Comparison of ENCODE assay signal across 16 cellular contexts in the genomic region with DNA sequence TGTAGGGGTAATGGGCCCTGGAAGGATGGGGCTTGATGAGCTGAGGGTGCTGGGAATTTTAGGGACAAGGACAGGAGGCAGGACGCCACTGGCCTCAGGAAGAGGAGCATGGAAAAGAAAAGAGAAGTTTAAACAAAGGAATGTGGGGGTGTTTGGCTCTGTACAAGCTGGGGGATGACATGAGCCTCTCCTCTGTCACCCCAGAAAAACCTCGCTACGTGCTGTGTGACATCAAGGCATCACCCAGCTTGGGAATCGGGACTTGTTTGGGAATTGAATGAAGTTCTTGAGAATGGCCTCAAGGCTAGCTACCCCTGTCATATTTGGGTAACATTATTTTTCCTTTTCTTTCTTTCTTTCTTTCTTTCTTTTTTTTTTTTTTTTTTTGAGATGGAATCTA. TPM values are rescaled to one million over a fixed set of nuclear protein-coding genes. Genes with fewer than 3 reads are reported as not detected.
DNase-seq lines count a peak whose midpoint lies in the region; ATAC-seq, FAIRE-seq and TF ChIP-seq lines count a peak whose summit lies in the region.
"Had no signal": no experiment of that assay in that cellular context is flagged by ENCODE, and none has a peak within 500 bp of the region (broad histone marks: within the 10 kb centered on the region; RNA-seq: fewer than 3 reads in every experiment).

No MANE protein-coding gene starts in this region.

- no peak for TF ChIP-seq EP300 in K562 (IDR thresholded peaks at IDR 0.05; ENCODE audit: low read length)

- no peak overlapping the region for H2AFZ ChIP-seq in K562 (ENCODE audit: low read depth, low read length)
- no peak overlapping the region for H2AFZ ChIP-seq in osteoblast (ENCODE audit: low read length)
- H2AFZ ChIP-seq: GM23248 had no signal

- TF ChIP-seq CTCF in HEK293 (tag by site-specific recombination; IDR thresholded peaks at IDR 0.05): no peak
- no peak for TF ChIP-seq CTCF in K562 (IDR thresholded peaks at IDR 0.05 in 2 of 3, conservative IDR thresholded peaks at IDR 0.05 in 1 of 3; ENCODE audit: insufficient read depth in 2 of 3, low read depth in 1 of 3, low read length in 3 of 3)
- TF ChIP-seq CTCF in osteoblast (IDR thresholded peaks at IDR 0.05; ENCODE audit: extremely low read depth, low read depth, low read length): no peak

- TF ChIP-seq RAD21 in K562 (CRISPR knock-in tag; conservative IDR thresholded peaks at IDR 0.05 in 1 of 2, IDR thresholded peaks at IDR 0.05 in 1 of 2): no peak

- ATAC-seq in K562: no peak
- no peak for ATAC-seq in left ventricle myocardium superior

- H4K20me1 ChIP-seq in K562 (replicated peaks; ENCODE audit: control insufficient read depth, insufficient read depth, low read length) (no peaks in the 10 kb centered on the region), osteoblast (ENCODE audit: insufficient read depth, low read length) (no peaks in the 10 kb centered on the region)

- H3K4me3 Mint-ChIP-seq in activated T-helper 1 cell treated with anti-CD3 and anti-CD28 coated beads, Interleukin-12 subunit alpha, Interleukin-12 subunit beta, Interleukin-2, Interleukin-4 antibody, amounts not matched to agents 30 ng/mL and 10 ng/mL and 1 ng/mL, durations not matched to agents 14 hours and 24 hours and 36 hours: no peak overlapping the region
- H3K4me3 Mint-ChIP-seq: CD4-positive, alpha-beta memory T cell had no signal

- H3K79me2 ChIP-seq in K562 (ENCODE audit: control insufficient read depth, insufficient read depth, low read length): no peaks in the 10 kb centered on the region
- no peaks in the 10 kb centered on the region for H3K79me2 ChIP-seq in osteoblast (ENCODE audit: insufficient read depth, low read length)

- TF ChIP-seq POLR2A in K562 (conservative IDR thresholded peaks at IDR 0.05): no peak

- H3K36me3 Mint-ChIP-seq in activated T-helper 1 cell treated with anti-CD3 and anti-CD28 coated beads, Interleukin-12 subunit alpha, Interleukin-12 subunit beta, Interleukin-2, Interleukin-4 antibody, amounts not matched to agents 30 ng/mL and 10 ng/mL and 1 ng/mL, durations not matched to agents 14 hours and 24 hours and 36 hours (ENCODE audit: low read depth): no peaks in the 10 kb centered on the region
- H3K36me3 Mint-ChIP-seq: CD4-positive, alpha-beta memory T cell had no signal

- H3K36me3 ChIP-seq in HEK293 (ENCODE audit: control insufficient read depth in 2 of 2, insufficient read depth in 1 of 2, low read length in 2 of 2) (no peaks in the 10 kb centered on the region), K562 (ENCODE audit: control insufficient read depth, insufficient read depth, low read length) (no peaks in the 10 kb centered on the region), osteoblast (ENCODE audit: insufficient read depth, low read length) (no peaks in the 10 kb centered on the region)
- H3K36me3 ChIP-seq: HAP-1 had no signal

- H3K4me2 ChIP-seq in K562 (ENCODE audit: insufficient read depth, low read length) (no peak overlapping the region), osteoblast (ENCODE audit: insufficient read depth, low read length) (no peak overlapping the region)

- in situ Hi-C loops in K562 (cut with MboI): no loop called here

- CTCF ChIA-PET in HEK293 (lab: Yijun Ruan, JAX): interaction anchor here (1.8 kb wide), 1 partner anchor 77 kb away, joined by 7 read pairs; no protein-coding TSS in a partner anchor
- CTCF ChIA-PET in K562 (lab: Yijun Ruan, JAX; ENCODE audit: low intra/inter-chr PET ratio): no interaction called here

- no peaks in the 10 kb centered on the region for H3K4me1 Mint-ChIP-seq in activated T-helper 1 cell treated with anti-CD3 and anti-CD28 coated beads, Interleukin-12 subunit alpha, Interleukin-12 subunit beta, Interleukin-2, Interleukin-4 antibody, amounts not matched to agents 30 ng/mL and 10 ng/mL and 1 ng/mL, durations not matched to agents 14 hours and 24 hours and 36 hours (ENCODE audit: low read depth)

- peaks cover 20% of the 10 kb centered on the region for H3K27me3 Mint-ChIP-seq in activated T-helper 1 cell treated with anti-CD3 and anti-CD28 coated beads, Interleukin-12 subunit alpha, Interleukin-12 subunit beta, Interleukin-2, Interleukin-4 antibody, amounts not matched to agents 30 ng/mL and 10 ng/mL and 1 ng/mL, durations not matched to agents 14 hours and 24 hours and 36 hours (ENCODE audit: insufficient read depth)

- FAIRE-seq in K562 (lab: Jason Lieb, UNC): no peak
- FAIRE-seq: G401.6, GM12892, H54 had no signal

- no TSS peak for BruUV-seq in K562 (replicated peaks; lab: Mats Ljungman, UMichigan)

- POLR2A ChIA-PET in HEK293 (lab: Yijun Ruan, JAX) (interaction anchor here (0.6 to 0.7 kb wide), 3 partner anchors 72 to 344 kb away, joined by 3 to 5 read pairs (median 3); no protein-coding TSS in a partner anchor), K562 (lab: Yijun Ruan, JAX) (interaction anchor here (0.6 to 0.7 kb wide), 2 partner anchors 8 to 75 kb away, joined by 3 read pairs; no protein-coding TSS in a partner anchor)

- H3K9ac ChIP-seq in K562 (ENCODE audit: insufficient read depth in 1 of 2, low read depth in 2 of 2, low read length in 2 of 2): no peak overlapping the region
- H3K9ac ChIP-seq: GM23248 had no signal

- no peak overlapping the region for H3K4me3 ChIP-seq in HEK293 (ENCODE audit: low read depth, low read length)
- no peak overlapping the region for H3K4me3 ChIP-seq in K562
- no peak overlapping the region for H3K4me3 ChIP-seq in osteoblast (ENCODE audit: insufficient read depth, low read length)
- H3K4me3 ChIP-seq: GM23248, HAP-1 had no signal

- no peaks in the 10 kb centered on the region for H3K9me1 ChIP-seq in K562 (ENCODE audit: control insufficient read depth, insufficient read depth, low read length)

- H3K9me3 ChIP-seq in HEK293 (ENCODE audit: control insufficient read depth, insufficient read depth, low read depth, low read length) (no peaks in the 10 kb centered on the region), K562 (replicated peaks; ENCODE audit: control insufficient read depth, insufficient read depth, low read depth, low read length) (no peaks in the 10 kb centered on the region), osteoblast (ENCODE audit: low read depth, low read length) (no peaks in the 10 kb centered on the region)
- H3K9me3 ChIP-seq: HAP-1 had no signal

- H3K9me3 Mint-ChIP-seq in activated T-helper 1 cell treated with anti-CD3 and anti-CD28 coated beads, Interleukin-12 subunit alpha, Interleukin-12 subunit beta, Interleukin-2, Interleukin-4 antibody, amounts not matched to agents 30 ng/mL and 10 ng/mL and 1 ng/mL, durations not matched to agents 14 hours and 24 hours and 36 hours: no peaks in the 10 kb centered on the region
- H3K9me3 Mint-ChIP-seq: CD4-positive, alpha-beta memory T cell had no signal

- H3K4me1 ChIP-seq in HEK293 (ENCODE audit: control insufficient read depth, insufficient read depth, low read length): no peaks in the 10 kb centered on the region
- peaks cover 0 to 15% of the 10 kb centered on the region in 2 experiments; a peak in 3 of 5 replicates for H3K4me1 ChIP-seq in K562 (replicated peaks in 1 of 2; ENCODE audit: control insufficient read depth in 2 of 2, insufficient read depth in 2 of 2, low read length in 2 of 2)
- H3K4me1 ChIP-seq in osteoblast (ENCODE audit: insufficient read depth, low read length): no peaks in the 10 kb centered on the region
- H3K4me1 ChIP-seq: HAP-1 had no signal

- no peak overlapping the region for H3K27ac Mint-ChIP-seq in activated T-helper 1 cell treated with anti-CD3 and anti-CD28 coated beads, Interleukin-12 subunit alpha, Interleukin-12 subunit beta, Interleukin-2, Interleukin-4 antibody, amounts not matched to agents 30 ng/mL and 10 ng/mL and 1 ng/mL, durations not matched to agents 14 hours and 24 hours and 36 hours
- H3K27ac Mint-ChIP-seq: CD4-positive, alpha-beta memory T cell had no signal

- intact Hi-C loops in K562 (cut with micrococcal nuclease) (no loop called here), left ventricle myocardium superior (cut with micrococcal nuclease) (no loop called here)
- intact Hi-C loops in activated T-helper 1 cell treated with anti-CD3 and anti-CD28 coated beads, Interleukin-12 subunit alpha, Interleukin-12 subunit beta, Interleukin-2, Interleukin-4 antibody, amounts not matched to agents 30 ng/mL and 10 ng/mL and 1 ng/mL, durations not matched to agents 14 hours and 24 hours and 36 hours (cut with micrococcal nuclease): no loop called here

- H3K27me3 ChIP-seq in K562 (ENCODE audit: control insufficient read depth in 2 of 2, insufficient read depth in 2 of 2, low read length in 2 of 2) (peaks cover 27 to 74% of the 10 kb centered on the region in 2 experiments; a peak in 4 of 5 replicates), osteoblast (ENCODE audit: insufficient read depth, low read length) (peaks cover 14% of the 10 kb centered on the region)

- WGBS in K562 (ENCODE audit: insufficient coverage, low coverage, missing lambda C conversion rate): 14% methylated on average over 4 of the region's 4 CpGs

- DNase-seq in K562 (ENCODE audit: extremely low read depth in 1 of 4, low spot score in 3 of 4) (no peak), osteoblast (ENCODE audit: insufficient read length, low spot score, missing footprints) (peak; percentile 35), left ventricle myocardium superior (no peak), DMS53 (lab: John Stamatoyannopoulos, UW) (no peak)
- no peak for DNase-seq in activated T-helper 1 cell treated with anti-CD3 and anti-CD28 coated beads, Interleukin-12 subunit alpha, Interleukin-12 subunit beta, Interleukin-2, Interleukin-4 antibody, amounts not matched to agents 30 ng/mL and 10 ng/mL and 1 ng/mL, durations not matched to agents 14 hours and 24 hours and 36 hours (ENCODE audit: low spot score)
- DNase-seq: C1 segment of cervical spinal cord; Calu3; CD4-positive, alpha-beta memory T cell; COR-L47; DND-41; GM23248 had no signal

- no peak overlapping the region for H3K27ac ChIP-seq in HEK293 (ENCODE audit: extremely low read depth, low read depth, low read length)
- no peak overlapping the region for H3K27ac ChIP-seq in K562 (ENCODE audit: extremely low read depth, low read depth, low read length)
- H3K27ac ChIP-seq in osteoblast (ENCODE audit: low read depth, low read length): no peak overlapping the region
- H3K27ac ChIP-seq: GM23248 had no signal

RNA-seq across cellular contexts. Expression of a gene that starts 47.7 kb away (rescaled TPM):
- 7.2 and 18.6 TPM in 2 replicates for total RNA-seq in K562 (2011; cell fraction: chromatin; rRNA removed; ENCODE audit: low replicate concordance)
- total RNA-seq in K562 (2011; cell fraction: nucleolus; rRNA removed): 37.0 and 39.4 TPM in 2 replicates
- 25.3 and 28.7 TPM in 2 replicates for total RNA-seq in K562 (2011; cell fraction: nucleoplasm; rRNA removed)
- 138 and 216 TPM in 2 replicates for total RNA-seq in K562 (2014; rRNA removed)
- 16.0 and 27.1 TPM in 2 replicates for total RNA-seq in K562 (2014; rRNA removed; fragmentation: Illumina TruSeq; extraction: Trizol)
- 180 TPM in 2 replicates for total RNA-seq in K562 (2015; rRNA removed; fragmentation: Illumina TruSeq; extraction: Trizol)
- 522 and 565 TPM in 2 replicates for total RNA-seq in K562 (2021)
- 44.8 and 88.9 TPM in 2 replicates for polyA plus RNA-seq in K562 (2011; rRNA removed)
- polyA plus RNA-seq in K562 (2011; cell fraction: cytosol; rRNA removed): 114 and 636 TPM in 2 replicates
- 55.5 and 127 TPM in 2 replicates for polyA plus RNA-seq in K562 (2011; cell fraction: nucleus; rRNA removed)
- 343 and 551 TPM in 2 replicates for polyA plus RNA-seq in K562 (2012)
- 258 and 607 TPM in 2 replicates for polyA plus RNA-seq in K562 (2014; fragmentation: Illumina TruSeq; extraction: Trizol)
- polyA plus RNA-seq in K562 (2014; fragmentation: Nextera tagmentation; extraction: Ambion mirVana): 100 to 1,000 TPM in 1 of 2 experiments, 10 to 100 TPM in 1; 97.3 to 128 TPM
- 283 and 298 TPM in 2 replicates for polyA plus RNA-seq in K562 (2014; rRNA removed)
- 7.3 and 10.1 TPM in 2 replicates for polyA minus RNA-seq in K562 (2011; rRNA and poly(A)+ RNA removed)
- 107 and 110 TPM in 2 replicates for polyA minus RNA-seq in K562 (2011; cell fraction: cytosol; rRNA and poly(A)+ RNA removed)
- 19.9 and 22.8 TPM in 2 replicates for polyA minus RNA-seq in K562 (2011; cell fraction: nucleus; rRNA and poly(A)+ RNA removed)
- total RNA-seq in osteoblast: 67.2 and 72.7 TPM in 2 replicates
- total RNA-seq in left ventricle myocardium superior: 2,442 TPM
- total RNA-seq in activated T-helper 1 cell treated with anti-CD3 and anti-CD28 coated beads, Interleukin-12 subunit alpha, Interleukin-12 subunit beta, Interleukin-2, Interleukin-4 antibody, amounts not matched to agents 30 ng/mL and 10 ng/mL and 1 ng/mL, durations not matched to agents 14 hours and 24 hours and 36 hours: 78.4 and 87.2 TPM in 2 replicates

RNA-seq across cellular contexts. Expression of a gene that starts 53.1 kb away (rescaled TPM):
- total RNA-seq in K562 (2011; cell fraction: chromatin; rRNA removed; ENCODE audit: low replicate concordance): 0.32 and 1.6 TPM in 2 replicates
- total RNA-seq in K562 (2011; cell fraction: nucleolus; rRNA removed): 0.39 and 2.3 TPM in 2 replicates
- 0.84 and 0.88 TPM in 2 replicates for total RNA-seq in K562 (2011; cell fraction: nucleoplasm; rRNA removed)
- 0.45 and 0.59 TPM in 2 replicates for total RNA-seq in K562 (2014; rRNA removed)
- 0.16 and 0.18 TPM in 2 replicates for total RNA-seq in K562 (2014; rRNA removed; fragmentation: Illumina TruSeq; extraction: Trizol)
- 0.08 TPM in 1 of 2 replicates, not detected in the other for total RNA-seq in K562 (2015; rRNA removed; fragmentation: Illumina TruSeq; extraction: Trizol)
- total RNA-seq in K562 (2021): 0.47 and 0.91 TPM in 2 replicates
- 0.55 and 0.74 TPM in 2 replicates for polyA plus RNA-seq in K562 (2011; rRNA removed)
- 1.0 and 2.3 TPM in 2 replicates for polyA plus RNA-seq in K562 (2011; cell fraction: cytosol; rRNA removed)
- polyA plus RNA-seq in K562 (2011; cell fraction: nucleus; rRNA removed): 0.60 and 0.94 TPM in 2 replicates
- 0.42 and 0.48 TPM in 2 replicates for polyA plus RNA-seq in K562 (2012)
- 0.30 and 0.37 TPM in 2 replicates for polyA plus RNA-seq in K562 (2014; fragmentation: Illumina TruSeq; extraction: Trizol)
- under 1 TPM in 1 of 2 experiments, not detected in 1; 0.04 TPM for polyA plus RNA-seq in K562 (2014; fragmentation: Nextera tagmentation; extraction: Ambion mirVana)
- polyA plus RNA-seq in K562 (2014; rRNA removed): 0.43 and 0.46 TPM in 2 replicates
- polyA minus RNA-seq in K562 (2011; rRNA and poly(A)+ RNA removed): 0.30 and 0.70 TPM in 2 replicates
- polyA minus RNA-seq in K562 (2011; cell fraction: cytosol; rRNA and poly(A)+ RNA removed): 0.48 and 1.0 TPM in 2 replicates
- polyA minus RNA-seq in K562 (2011; cell fraction: nucleus; rRNA and poly(A)+ RNA removed): 0.44 and 0.54 TPM in 2 replicates
- total RNA-seq in osteoblast: 0.29 and 0.36 TPM in 2 replicates
- total RNA-seq in left ventricle myocardium superior: 17.2 TPM
- total RNA-seq in activated T-helper 1 cell treated with anti-CD3 and anti-CD28 coated beads, Interleukin-12 subunit alpha, Interleukin-12 subunit beta, Interleukin-2, Interleukin-4 antibody, amounts not matched to agents 30 ng/mL and 10 ng/mL and 1 ng/mL, durations not matched to agents 14 hours and 24 hours and 36 hours: not detected in 2 replicates
- total RNA-seq: CD4-positive, alpha-beta memory T cell had no signal
- polyA plus RNA-seq: CD4-positive, alpha-beta memory T cell had no signal
